1 cellular context compared by ENCODE assay signal in genomic region chr7:123537026-123537642, GRCh38.
TF ChIP-seq lines count a peak whose summit lies in the region.

No MANE protein-coding gene starts in this region.

TF ChIP-seq in SK-N-SH treated with all-trans-retinoic acid at 6 μM for 48 hours, 23 proteins besides CTCF, POLR2A, EP300 and RAD21 (continued from another document):
- TF ChIP-seq PATZ1 (CRISPR knock-in tag; IDR thresholded peaks at IDR 0.05; ENCODE audit: borderline replicate concordance) (no peak), TCF4 (CRISPR knock-in tag; IDR thresholded peaks at IDR 0.05; ENCODE audit: borderline replicate concordance) (no peak), GLIS3 (CRISPR knock-in tag; IDR thresholded peaks at IDR 0.05) (no peak), OSR1 (CRISPR knock-in tag; IDR thresholded peaks at IDR 0.05) (no peak), CREB5 (CRISPR knock-in tag; IDR thresholded peaks at IDR 0.05; ENCODE audit: low read depth) (no peak)
